In the genomic region with DNA sequence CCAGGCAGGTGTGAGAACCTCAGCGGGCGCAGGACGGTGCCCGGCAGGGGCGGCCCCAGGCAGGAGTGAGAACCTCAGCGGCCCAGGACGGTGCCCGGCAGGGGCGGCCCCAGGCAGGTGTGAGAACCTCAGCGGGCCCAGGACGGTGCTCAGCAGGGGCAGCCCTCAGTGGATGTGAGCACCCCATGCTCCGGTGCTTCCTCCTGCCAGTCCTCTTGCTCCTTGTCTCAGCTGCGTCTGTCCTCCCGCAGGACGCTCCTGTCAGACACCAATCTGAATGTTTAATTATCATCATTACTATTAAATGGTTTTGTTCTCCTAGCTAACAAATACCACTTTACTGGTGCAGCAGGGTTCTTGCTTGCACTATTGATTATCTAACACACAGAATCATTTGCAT, we compare ENCODE assay signal across 8 cellular contexts. TPM values are rescaled to one million over a fixed set of nuclear protein-coding genes. Genes with fewer than 3 reads are reported as not detected.
"Had no signal": no experiment of that assay in that cellular context is flagged by ENCODE, and none has a peak within 500 bp of the region (broad histone marks: within the 10 kb centered on the region; RNA-seq: fewer than 3 reads in every experiment).

No MANE protein-coding gene starts in this region.

RNA-seq across cellular contexts. Expression of a gene that starts 39.3 kb away (rescaled TPM):
- total RNA-seq: activated B cell treated with CpG ODN at 0.5 μM for 24 hours; activated CD4-positive, alpha-beta memory T cell treated with anti-CD3 and anti-CD28 coated beads for 36 hours; activated CD8-positive, alpha-beta memory T cell treated with anti-CD3 and anti-CD28 coated beads for 36 hours; activated CD8-positive, alpha-beta T cell treated with anti-CD3 and anti-CD28 coated beads for 36 hours; activated naive CD4-positive, alpha-beta T cell treated with anti-CD3 and anti-CD28 coated beads for 36 hours; activated naive CD4-positive, alpha-beta T cell treated with anti-CD3 and anti-CD28 coated beads, Interleukin-2, amount 50 U/mL, for 72 hours; activated naive CD8-positive, alpha-beta T cell treated with anti-CD3 and anti-CD28 coated beads for 36 hours; activated T-cell treated with anti-CD3 and anti-CD28 coated beads, Interleukin-2, amount 50 U/mL, for 4 hours had no signal
